In genomic region chrX:132958086-132958703, GRCh38 we compare ENCODE assay signal across 8 cellular contexts. TPM values are rescaled to one million over a fixed set of nuclear protein-coding genes. Genes with fewer than 3 reads are reported as not detected.
DNase-seq lines count a peak whose midpoint lies in the region; ATAC-seq lines count a peak whose summit lies in the region.

HS6ST2 (minus strand) TSS chrX:132958629.

- peaks cover 38% of the 10 kb centered on the region for H3K27me3 Mint-ChIP-seq in activated T-helper 2 cell treated with anti-CD3 and anti-CD28 coated beads, Interferon-gamma antibody, Interleukin-2, Interleukin-4, amounts not matched to agents 10 μg/mL and 5 μg/mL and 100 μg/mL, durations not matched to agents 14 hours and 24 hours and 36 hours (ENCODE audit: low read depth)
- H3K27me3 Mint-ChIP-seq in immature natural killer cell (ENCODE audit: low read depth in 3 of 3) = peaks cover 5 to 22% (median 7%) of the 10 kb centered on the region in 3 donors
- peaks cover 45% of the 10 kb centered on the region for H3K27me3 Mint-ChIP-seq in stimulated activated naive CD8-positive, alpha-beta T cell treated with anti-CD3 and anti-CD28 coated beads, Interleukin-15, amount 100 ng/mL, for 72 hours

- no peaks in the 10 kb centered on the region for H3K36me3 Mint-ChIP-seq in activated T-helper 2 cell treated with anti-CD3 and anti-CD28 coated beads, Interferon-gamma antibody, Interleukin-2, Interleukin-4, amounts not matched to agents 10 μg/mL and 5 μg/mL and 100 μg/mL, durations not matched to agents 14 hours and 24 hours and 36 hours (ENCODE audit: low read depth)
- H3K36me3 Mint-ChIP-seq in immature natural killer cell = no peaks in the 10 kb centered on the region

- H3K27ac Mint-ChIP-seq in activated T-helper 2 cell treated with anti-CD3 and anti-CD28 coated beads, Interferon-gamma antibody, Interleukin-2, Interleukin-4, amounts not matched to agents 10 μg/mL and 5 μg/mL and 100 μg/mL, durations not matched to agents 14 hours and 24 hours and 36 hours = no peak within 1 kb of the TSS
- no peak within 1 kb of the TSS for H3K27ac Mint-ChIP-seq in immature natural killer cell
- H3K27ac Mint-ChIP-seq in stimulated activated naive CD8-positive, alpha-beta T cell treated with anti-CD3 and anti-CD28 coated beads, Interleukin-15, amount 100 ng/mL, for 72 hours = peak within 1 kb of the TSS in 1 of 2 donors; percentile 48

- H3K4me3 Mint-ChIP-seq in activated T-helper 2 cell treated with anti-CD3 and anti-CD28 coated beads, Interferon-gamma antibody, Interleukin-2, Interleukin-4, amounts not matched to agents 10 μg/mL and 5 μg/mL and 100 μg/mL, durations not matched to agents 14 hours and 24 hours and 36 hours (ENCODE audit: low read depth) = peak within 1 kb of the TSS; percentile 57
- H3K4me3 Mint-ChIP-seq in immature natural killer cell = peak within 1 kb of the TSS; percentile 49 to 75 (median 67)
- peak within 1 kb of the TSS; percentile 68 to 83 for H3K4me3 Mint-ChIP-seq in stimulated activated naive CD8-positive, alpha-beta T cell treated with anti-CD3 and anti-CD28 coated beads, Interleukin-15, amount 100 ng/mL, for 72 hours

- intact Hi-C loops in activated T-helper 2 cell treated with anti-CD3 and anti-CD28 coated beads, Interferon-gamma antibody, Interleukin-2, Interleukin-4, amounts not matched to agents 10 μg/mL and 5 μg/mL and 100 μg/mL, durations not matched to agents 14 hours and 24 hours and 36 hours (cut with micrococcal nuclease) = loop anchor here (10.0 kb wide), 2 partner anchors 213 to 457 kb away; partner anchors contain the start of gene GPC4

- no peaks in the 10 kb centered on the region for H3K4me1 Mint-ChIP-seq in activated T-helper 2 cell treated with anti-CD3 and anti-CD28 coated beads, Interferon-gamma antibody, Interleukin-2, Interleukin-4, amounts not matched to agents 10 μg/mL and 5 μg/mL and 100 μg/mL, durations not matched to agents 14 hours and 24 hours and 36 hours (ENCODE audit: low read depth)
- peaks cover 6 to 13% of the 10 kb centered on the region in 2 donors for H3K4me1 Mint-ChIP-seq in immature natural killer cell
- peaks cover 14% of the 10 kb centered on the region for H3K4me1 Mint-ChIP-seq in stimulated activated naive CD8-positive, alpha-beta T cell treated with anti-CD3 and anti-CD28 coated beads, Interleukin-15, amount 100 ng/mL, for 72 hours

- H3K9me3 Mint-ChIP-seq in activated T-helper 2 cell treated with anti-CD3 and anti-CD28 coated beads, Interferon-gamma antibody, Interleukin-2, Interleukin-4, amounts not matched to agents 10 μg/mL and 5 μg/mL and 100 μg/mL, durations not matched to agents 14 hours and 24 hours and 36 hours = no peaks in the 10 kb centered on the region
- no peaks in the 10 kb centered on the region for H3K9me3 Mint-ChIP-seq in immature natural killer cell
- no peaks in the 10 kb centered on the region for H3K9me3 Mint-ChIP-seq in stimulated activated naive CD8-positive, alpha-beta T cell treated with anti-CD3 and anti-CD28 coated beads, Interleukin-15, amount 100 ng/mL, for 72 hours

- ATAC-seq in stimulated activated naive CD8-positive, alpha-beta T cell treated with anti-CD3 and anti-CD28 coated beads, Interleukin-15, amount 100 ng/mL, for 72 hours = peak; percentile 73

- DNase-seq in NCI-H82 (lab: John Stamatoyannopoulos, UW) = peak; percentile 36
- DNase-seq in NCI-H82 treated with DMSO at 0.1 percent for 48 hours (lab: John Stamatoyannopoulos, UW; ENCODE audit: unreplicated experiment) = no peak
- no peak for DNase-seq in activated T-helper 2 cell treated with anti-CD3 and anti-CD28 coated beads, Interferon-gamma antibody, Interleukin-2, Interleukin-4, amounts not matched to agents 10 μg/mL and 5 μg/mL and 100 μg/mL, durations not matched to agents 14 hours and 24 hours and 36 hours (ENCODE audit: low spot score)
- DNase-seq in immature natural killer cell = no peak
- peak; percentile 2 to 21 for DNase-seq in stimulated activated naive CD8-positive, alpha-beta T cell treated with anti-CD3 and anti-CD28 coated beads, Interleukin-15, amount 100 ng/mL, for 72 hours
- DNase-seq in cortex of kidney (lab: John Stamatoyannopoulos, UW) = no peak
- no peak for DNase-seq in ureter (ENCODE audit: low spot score)
- no peak for DNase-seq in epidermal melanocyte (ENCODE audit: insufficient read length, low spot score)

RNA-seq across cellular contexts. Expression of gene HS6ST2, which starts in this region (rescaled TPM):
- total RNA-seq in activated T-helper 2 cell treated with anti-CD3 and anti-CD28 coated beads, Interferon-gamma antibody, Interleukin-2, Interleukin-4, amounts not matched to agents 10 μg/mL and 5 μg/mL and 100 μg/mL, durations not matched to agents 14 hours and 24 hours and 36 hours = 0.25 and 0.30 TPM in 2 replicates
- polyA plus RNA-seq in immature natural killer cell = under 1 TPM in 1 of 3 donors, not detected in 2; 0.27 TPM
- 6.8 TPM for total RNA-seq in ureter

Comparison
In these comparisons a context has a peak if more than half of its experiments do, and no peak if none do; other contexts are left out.
1. DNase-seq: peak in NCI-H82 (single experiment) and stimulated activated naive CD8-positive, alpha-beta T cell treated with anti-CD3 and anti-CD28 coated beads, Interleukin-15, amount 100 ng/mL, for 72 hours (2 of 2); none in NCI-H82 treated with DMSO at 0.1 percent for 48 hours (single experiment), activated T-helper 2 cell treated with anti-CD3 and anti-CD28 coated beads, Interferon-gamma antibody, Interleukin-2, Interleukin-4, amounts not matched to agents 10 μg/mL and 5 μg/mL and 100 μg/mL, durations not matched to agents 14 hours and 24 hours and 36 hours (single experiment), immature natural killer cell (0 of 3), cortex of kidney (single experiment), ureter (single experiment) and epidermal melanocyte (single experiment).
2. Peak in every context shown above with its lines, with median percentiles within 50 percentile points of each other: H3K4me3 Mint-ChIP-seq.